Comparison of ENCODE assay signal across 20 cellular contexts in the genomic region with DNA sequence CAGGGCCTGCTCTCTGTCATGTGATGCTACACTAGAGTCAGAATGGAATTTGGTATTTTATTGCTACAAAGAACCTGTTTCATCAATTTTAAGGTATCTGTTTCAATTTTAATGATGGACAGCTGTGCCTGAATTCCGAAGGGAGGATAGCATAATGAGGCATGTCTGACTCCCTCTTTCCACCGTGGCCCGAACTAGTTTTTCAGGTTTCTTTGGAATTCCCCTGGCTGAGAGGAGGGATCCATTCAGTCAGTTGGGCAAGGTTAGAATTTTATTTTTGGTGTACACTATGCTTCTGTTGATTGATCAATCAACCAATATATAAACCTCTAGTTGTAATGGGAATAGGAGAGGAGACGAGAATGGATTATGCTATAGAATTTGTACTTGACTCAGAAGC.
A peak's percentile ranks its signal among the peaks of the same experiment; 100 is the strongest.
DNase-seq lines count a peak whose midpoint lies in the region; TF ChIP-seq lines count a peak whose summit lies in the region.
"Had no signal": no experiment of that assay in that cellular context is flagged by ENCODE, and none has a peak within 500 bp of the region (broad histone marks: within the 10 kb centered on the region; RNA-seq: fewer than 3 reads in every experiment).

No MANE protein-coding gene starts in this region.

- H3K4me3 ChIP-seq in mammary epithelial cell (replicated peaks in 1 of 3; ENCODE audit: insufficient read depth in 1 of 3, low read depth in 2 of 3, low read length in 3 of 3), result no peak overlapping the region
- H3K4me3 ChIP-seq in breast epithelium, result no peak overlapping the region
- H3K4me3 ChIP-seq: BLaER1 had no signal

- H3K9me3 ChIP-seq in mammary epithelial cell (replicated peaks; ENCODE audit: insufficient read depth, low read length) (no peaks in the 10 kb centered on the region), breast epithelium (no peaks in the 10 kb centered on the region)

- H3K27me3 ChIP-seq in mammary epithelial cell (ENCODE audit: insufficient read depth, low read length) (no peaks in the 10 kb centered on the region), breast epithelium (no peaks in the 10 kb centered on the region)

- H3K27me3 Mint-ChIP-seq in glutamatergic neuron (ENCODE audit: unreplicated experiment), result no peaks in the 10 kb centered on the region

- H3K27ac ChIP-seq in mammary epithelial cell (ENCODE audit: insufficient read depth, low read depth, low read length) (no peak overlapping the region), breast epithelium (no peak overlapping the region), RWPE1 (no peak overlapping the region)
- H3K27ac ChIP-seq: BLaER1, HL-60 had no signal

- 24% methylated on average over 4 of the region's 4 CpGs for WGBS in mammary epithelial cell (ENCODE audit: low coverage, missing lambda C conversion rate)

- no peaks in the 10 kb centered on the region for H3K36me3 Mint-ChIP-seq in glutamatergic neuron (ENCODE audit: unreplicated experiment)
- H3K36me3 Mint-ChIP-seq: CD8-positive, alpha-beta memory T cell had no signal

- no peaks in the 10 kb centered on the region for H3K36me3 ChIP-seq in mammary epithelial cell (ENCODE audit: insufficient read depth, low read length)
- no peaks in the 10 kb centered on the region for H3K36me3 ChIP-seq in breast epithelium
- H3K36me3 ChIP-seq: BLaER1 had no signal

- no peaks in the 10 kb centered on the region for H3K9me3 Mint-ChIP-seq in glutamatergic neuron (ENCODE audit: unreplicated experiment)

- no peak overlapping the region for H3K27ac Mint-ChIP-seq in glutamatergic neuron (ENCODE audit: unreplicated experiment)
- H3K27ac Mint-ChIP-seq: CD8-positive, alpha-beta memory T cell; HFFc6 had no signal

- H3K4me3 Mint-ChIP-seq in glutamatergic neuron (ENCODE audit: unreplicated experiment), result no peak overlapping the region
- H3K4me3 Mint-ChIP-seq: CD8-positive, alpha-beta memory T cell; HFFc6 had no signal

- dilution Hi-C loops in mammary epithelial cell (cut with HindIII; ENCODE audit: low sequenced_read_pairs), result no loop called here

- no peak overlapping the region for H3K4me2 ChIP-seq in mammary epithelial cell (ENCODE audit: insufficient read depth, low read depth, low read length)
- H3K4me2 ChIP-seq: BLaER1 had no signal

- POLR2A ChIA-PET in RWPE1 (lab: Yijun Ruan, JAX; ENCODE audit: low non-redundant PET), result no interaction called here

- no peak overlapping the region for H2AFZ ChIP-seq in mammary epithelial cell (ENCODE audit: low read depth, low read length)

- no peak for TF ChIP-seq POLR2A in breast epithelium (IDR thresholded peaks at IDR 0.05)

- DNase-seq in mammary epithelial cell, result peak; percentile 65
- DNase-seq in breast epithelium (ENCODE audit: low spot score in 2 of 2), result no peak
- peak; percentile 0 for DNase-seq in RWPE1 (ENCODE audit: low spot score)
- DNase-seq in islet precursor cell, result peak; percentile 56
- no peak for DNase-seq in germinal center (ENCODE audit: low spot score)
- DNase-seq in OCI-M2 (lab: John Stamatoyannopoulos, UW; ENCODE audit: unreplicated experiment), result no peak
- no peak for DNase-seq in COLO668 (lab: John Stamatoyannopoulos, UW; ENCODE audit: unreplicated experiment)
- DNase-seq in glutamatergic neuron, result no peak
- DNase-seq: 8988T; AML-193; Calu3; CD8-positive, alpha-beta memory T cell; DMS 273 treated with DMSO at 0.1 percent for 48 hours; DMS79 treated with DMSO at 0.1 percent for 48 hours; EL; GDM1; HCEC 1CT; HFFc6 had no signal

- BruUV-seq in mammary epithelial cell (replicated peaks; lab: Mats Ljungman, UMichigan), result no TSS peak

- no peaks in the 10 kb centered on the region for H3K4me1 Mint-ChIP-seq in glutamatergic neuron (ENCODE audit: low read depth, unreplicated experiment)
- H3K4me1 Mint-ChIP-seq: CD8-positive, alpha-beta memory T cell had no signal

- H3K4me1 ChIP-seq in mammary epithelial cell (ENCODE audit: insufficient read depth, low read length) (no peaks in the 10 kb centered on the region), breast epithelium (no peaks in the 10 kb centered on the region)
- H3K4me1 ChIP-seq: BLaER1 had no signal

- H3K79me2 ChIP-seq in mammary epithelial cell (ENCODE audit: insufficient read depth, low read length), result no peaks in the 10 kb centered on the region

- H3K9ac ChIP-seq in mammary epithelial cell (ENCODE audit: insufficient read depth, low read length), result no peak overlapping the region
- H3K9ac ChIP-seq: BLaER1 had no signal

- TF ChIP-seq CTCF in mammary epithelial cell (conservative IDR thresholded peaks at IDR 0.05 in 1 of 2, IDR thresholded peaks at IDR 0.05 in 1 of 2; ENCODE audit: extremely low read depth in 1 of 2, insufficient read depth in 1 of 2, low read depth in 1 of 2, low read length in 2 of 2), result no peak
- no peak for TF ChIP-seq CTCF in breast epithelium (IDR thresholded peaks at IDR 0.05)
- no peak for TF ChIP-seq CTCF in RWPE1 (conservative IDR thresholded peaks at IDR 0.05; ENCODE audit: low read depth)
- no peak for TF ChIP-seq CTCF in glutamatergic neuron (IDR thresholded peaks at IDR 0.05; ENCODE audit: partially characterized antibody, unreplicated experiment)

- no peaks in the 10 kb centered on the region for H4K20me1 ChIP-seq in mammary epithelial cell (ENCODE audit: insufficient read depth, low read length)
- H4K20me1 ChIP-seq: BLaER1 had no signal

- intact Hi-C loops in mammary epithelial cell (cut with micrococcal nuclease) (no loop called here), breast epithelium (cut with DNase I; ENCODE audit: low total_unique reads) (no loop called here)

- in situ Hi-C loops in mammary epithelial cell (cut with MboI; ENCODE audit: low sequenced_read_pairs in 2 of 2), result no loop called here

- CTCF ChIA-PET in mammary epithelial cell (lab: Charles Lee; ENCODE audit: low non-redundant PET), result no interaction called here
- CTCF ChIA-PET in RWPE1 (lab: Yijun Ruan, JAX), result no interaction called here

Comparison
In these comparisons a context has a peak if more than half of its experiments do, and no peak if none do; other contexts are left out.
1. DNase-seq: peak in mammary epithelial cell (single experiment), RWPE1 (single experiment) and islet precursor cell (single experiment); none in breast epithelium (0 of 2), germinal center (single experiment), OCI-M2 (single experiment), COLO668 (single experiment) and glutamatergic neuron (single experiment).